ENCODE assay signal across 8 cellular contexts in genomic region chr13:40776681-40777165, GRCh38. TPM values are rescaled to one million over a fixed set of nuclear protein-coding genes. Genes with fewer than 3 reads are reported as not detected.
A peak's percentile ranks its signal among the peaks of the same experiment; 100 is the strongest.
DNase-seq lines count a peak whose midpoint lies in the region; ATAC-seq and TF ChIP-seq lines count a peak whose summit lies in the region.

No MANE protein-coding gene starts in this region.

- H3K36me3 ChIP-seq in right lobe of liver = no peaks in the 10 kb centered on the region
- no peaks in the 10 kb centered on the region for H3K36me3 ChIP-seq in thoracic aorta

- WGBS in right lobe of liver (ENCODE audit: insufficient coverage, low coverage, low lambda C conversion rate, missing lambda C conversion rate) = 53% methylated on average over 7 of the region's 7 CpGs

- TF ChIP-seq CTCF in right lobe of liver (IDR thresholded peaks at IDR 0.05) (no peak), thoracic aorta (IDR thresholded peaks at IDR 0.05) (no peak), glutamatergic neuron (IDR thresholded peaks at IDR 0.05; ENCODE audit: partially characterized antibody, unreplicated experiment) (no peak)

- DNase-seq in SIG-M5 (lab: John Stamatoyannopoulos, UW) (peak; percentile 76), right lobe of liver (no peak), thoracic aorta (ENCODE audit: low spot score) (no peak), AG08396 (ENCODE audit: low spot score) (no peak), glutamatergic neuron (no peak)
- peak; percentile 87 for DNase-seq in activated effector memory CD4-positive, alpha-beta T cell treated with anti-CD3 and anti-CD28 coated beads, Interleukin-2, amount 50 U/mL, for 16 hours

- H3K4me3 Mint-ChIP-seq in glutamatergic neuron (ENCODE audit: unreplicated experiment) = no peak overlapping the region

- H3K4me3 ChIP-seq in right lobe of liver (no peak overlapping the region), thoracic aorta (peak overlapping the region; percentile 57)

- H3K36me3 Mint-ChIP-seq in glutamatergic neuron (ENCODE audit: unreplicated experiment) = no peaks in the 10 kb centered on the region

- peak; percentile 25 for ATAC-seq in GM18520 (IDR thresholded peaks at IDR 0.05; ENCODE audit: unreplicated experiment)
- peak; percentile 56 for ATAC-seq in HG02981 (IDR thresholded peaks at IDR 0.05; ENCODE audit: unreplicated experiment)
- ATAC-seq in right lobe of liver = no peak
- ATAC-seq in thoracic aorta (ENCODE audit: insufficient number of reproducible peaks, low FRiP score, low read depth) = no peak

- H3K27ac ChIP-seq in right lobe of liver (peak overlapping the region in 2 of 3 donors; percentile 43 to 52), thoracic aorta (no peak overlapping the region)

- no peaks in the 10 kb centered on the region for H3K27me3 ChIP-seq in right lobe of liver
- no peaks in the 10 kb centered on the region for H3K27me3 ChIP-seq in thoracic aorta (replicated peaks; ENCODE audit: insufficient read depth)

- H3K27ac Mint-ChIP-seq in glutamatergic neuron (ENCODE audit: unreplicated experiment) = no peak overlapping the region

- TF ChIP-seq POLR2A in right lobe of liver (IDR thresholded peaks at IDR 0.05) = no peak

- H3K4me1 Mint-ChIP-seq in glutamatergic neuron (ENCODE audit: low read depth, unreplicated experiment) = no peaks in the 10 kb centered on the region

- peaks cover 2% of the 10 kb centered on the region for H3K9me3 Mint-ChIP-seq in glutamatergic neuron (ENCODE audit: unreplicated experiment)

- H3K9me3 ChIP-seq in right lobe of liver = no peaks in the 10 kb centered on the region
- H3K9me3 ChIP-seq in thoracic aorta = no peaks in the 10 kb centered on the region

- no peaks in the 10 kb centered on the region for H3K27me3 Mint-ChIP-seq in glutamatergic neuron (ENCODE audit: unreplicated experiment)

- intact Hi-C loops in right lobe of liver (cut with DNase I) = no loop called here

- H3K4me1 ChIP-seq in right lobe of liver (peaks cover 0 to 33% (median 2%) of the 10 kb centered on the region in 4 donors), thoracic aorta (ENCODE audit: control insufficient read depth in 1 of 2, low read depth in 2 of 2) (peaks cover 0 to 8% of the 10 kb centered on the region in 2 donors)

RNA-seq across cellular contexts. Expression of gene MRPS31, which starts 5.7 kb away (rescaled TPM):
- total RNA-seq in right lobe of liver (10 to 100 TPM; 13.6 to 24.3 (median 20.0) TPM), thoracic aorta (10 to 100 TPM; 11.4 to 13.7 TPM), glutamatergic neuron (ENCODE audit: unreplicated experiment) (28.8 TPM)

RNA-seq across cellular contexts. Expression of gene SLC25A15, which starts 12.7 kb away (rescaled TPM):
- total RNA-seq in right lobe of liver = 100 to 1,000 TPM in 1 of 6 experiments, 10 to 100 TPM in 5; 28.0 to 168 (median 79.9) TPM
- total RNA-seq in thoracic aorta = 10 to 100 TPM in 1 of 2 donors, 1 to 10 TPM in 1; 7.7 to 12.6 TPM
- 7.3 TPM for total RNA-seq in glutamatergic neuron (ENCODE audit: unreplicated experiment)

Comparison
In these comparisons a context has a peak if more than half of its experiments do, and no peak if none do; other contexts are left out.
1. ATAC-seq: peak in GM18520 (single experiment) and HG02981 (single experiment); none in right lobe of liver (0 of 4) and thoracic aorta (single experiment).
2. DNase-seq: peak in SIG-M5 (single experiment) and activated effector memory CD4-positive, alpha-beta T cell treated with anti-CD3 and anti-CD28 coated beads, Interleukin-2, amount 50 U/mL, for 16 hours (single experiment); none in right lobe of liver (0 of 3), thoracic aorta (single experiment), AG08396 (single experiment) and glutamatergic neuron (single experiment).
3. H3K27ac ChIP-seq: peak in right lobe of liver (2 of 3); none in thoracic aorta (0 of 2).